Comparison of ENCODE assay signal across 21 cellular contexts in the genomic region with DNA sequence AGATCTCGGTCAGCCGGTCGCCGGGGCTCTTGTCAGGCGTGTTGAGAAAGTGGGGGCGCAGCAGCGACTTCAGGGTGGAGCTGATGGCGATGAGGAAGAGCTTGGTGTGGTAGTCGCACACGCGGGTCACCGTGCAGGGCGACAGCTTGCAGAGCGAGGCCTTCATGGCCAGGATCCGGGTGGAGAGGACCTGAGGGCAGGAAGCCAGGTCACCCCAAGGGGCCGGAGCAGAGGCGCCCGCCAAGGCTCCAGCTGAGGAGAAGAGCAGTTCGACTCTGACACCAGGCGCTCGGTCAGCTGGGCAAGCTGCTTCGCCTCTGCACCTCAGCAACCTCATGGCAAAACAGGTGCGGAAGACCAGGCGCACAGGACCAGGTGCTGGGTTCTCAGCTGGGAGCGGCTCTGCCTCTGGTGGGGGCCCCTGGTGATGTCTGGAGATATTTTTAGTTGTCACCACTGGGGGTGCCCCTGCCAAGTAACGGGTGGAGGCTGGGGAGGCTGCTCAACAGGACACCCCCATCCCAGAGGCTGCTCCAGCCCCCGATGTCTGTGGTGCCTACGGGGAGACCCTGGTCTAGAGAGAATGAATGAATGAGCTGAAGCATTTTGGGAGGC. TPM values are rescaled to one million over a fixed set of nuclear protein-coding genes. Genes with fewer than 3 reads are reported as not detected.
"Had no signal": no experiment of that assay in that cellular context is flagged by ENCODE, and none has a peak within 500 bp of the region (broad histone marks: within the 10 kb centered on the region; RNA-seq: fewer than 3 reads in every experiment).

No MANE protein-coding gene starts in this region.

- H3K4me1 Mint-ChIP-seq: nephron had no signal

- H3K27me3 ChIP-seq: spleen, thyroid gland, uterus had no signal

- H3K4me1 ChIP-seq: thyroid gland had no signal

- H3K36me3 ChIP-seq: uterus had no signal

- ATAC-seq: T-cell had no signal

- H3K9me3 Mint-ChIP-seq: activated CD4-positive, alpha-beta T cell treated with anti-CD3 and anti-CD28 coated beads, Interleukin-2, amount 10 ng/mL, durations not matched to agents 24 days and 14 days; activated naive CD8-positive, alpha-beta T cell treated with anti-CD3 and anti-CD28 coated beads, Interleukin-2, amount 10 ng/mL, durations not matched to agents 7 days and 5 days; activated T-helper 1 cell treated with anti-CD3 and anti-CD28 coated beads, Interleukin-12 subunit alpha, Interleukin-12 subunit beta, Interleukin-2, Interleukin-4 antibody, amounts not matched to agents 30 ng/mL and 10 ng/mL and 1 ng/mL, durations not matched to agents 14 hours and 24 hours and 36 hours; nephron; T-cell had no signal

- H3K27ac Mint-ChIP-seq: activated CD4-positive, alpha-beta T cell treated with anti-CD3 and anti-CD28 coated beads, Interleukin-2, amount 10 ng/mL, durations not matched to agents 24 days and 14 days; activated naive CD8-positive, alpha-beta T cell treated with anti-CD3 and anti-CD28 coated beads, Interleukin-2, amount 10 ng/mL, durations not matched to agents 7 days and 5 days; activated T-helper 1 cell treated with anti-CD3 and anti-CD28 coated beads, Interleukin-12 subunit alpha, Interleukin-12 subunit beta, Interleukin-2, Interleukin-4 antibody, amounts not matched to agents 30 ng/mL and 10 ng/mL and 1 ng/mL, durations not matched to agents 14 hours and 24 hours and 36 hours; nephron had no signal

- H3K9me3 ChIP-seq: spleen, thyroid gland, uterus had no signal

- H3K4me3 ChIP-seq: lung, spleen, thyroid gland, uterus had no signal

- DNase-seq: activated CD4-positive, alpha-beta T cell treated with anti-CD3 and anti-CD28 coated beads, Interleukin-2, amount 10 ng/mL, durations not matched to agents 24 days and 14 days; activated naive CD8-positive, alpha-beta T cell treated with anti-CD3 and anti-CD28 coated beads, Interleukin-2, amount 10 ng/mL, durations not matched to agents 7 days and 5 days; amygdala; erythroblast; foreskin melanocyte; nucleus accumbens; posterior cingulate gyrus; spleen; stimulated activated CD4-positive, alpha-beta T cell treated with anti-CD3 and anti-CD28 coated beads, Interleukin-4, amount 100 ng/mL, for 4 hours; stimulated activated naive CD4-positive, alpha-beta T cell; T-cell; T-helper 9 cell; thyroid gland; uterus had no signal

- H3K27me3 Mint-ChIP-seq: activated CD4-positive, alpha-beta T cell treated with anti-CD3 and anti-CD28 coated beads, Interleukin-2, amount 10 ng/mL, durations not matched to agents 24 days and 14 days; activated naive CD8-positive, alpha-beta T cell treated with anti-CD3 and anti-CD28 coated beads, Interleukin-2, amount 10 ng/mL, durations not matched to agents 7 days and 5 days; T-cell had no signal

- H3K27ac ChIP-seq: spleen, thyroid gland, uterus had no signal

- H3K4me3 Mint-ChIP-seq: activated CD4-positive, alpha-beta T cell treated with anti-CD3 and anti-CD28 coated beads, Interleukin-2, amount 10 ng/mL, durations not matched to agents 24 days and 14 days; activated naive CD8-positive, alpha-beta T cell treated with anti-CD3 and anti-CD28 coated beads, Interleukin-2, amount 10 ng/mL, durations not matched to agents 7 days and 5 days; activated T-helper 1 cell treated with anti-CD3 and anti-CD28 coated beads, Interleukin-12 subunit alpha, Interleukin-12 subunit beta, Interleukin-2, Interleukin-4 antibody, amounts not matched to agents 30 ng/mL and 10 ng/mL and 1 ng/mL, durations not matched to agents 14 hours and 24 hours and 36 hours; nephron; T-cell had no signal

RNA-seq across cellular contexts. Expression of a gene that starts 17.9 kb away (rescaled TPM):
- total RNA-seq: activated CD4-positive, alpha-beta T cell treated with anti-CD3 and anti-CD28 coated beads, Interleukin-2, amount 10 ng/mL, durations not matched to agents 24 days and 14 days; activated naive CD8-positive, alpha-beta T cell treated with anti-CD3 and anti-CD28 coated beads, Interleukin-2, amount 10 ng/mL, durations not matched to agents 7 days and 5 days; activated T-helper 1 cell treated with anti-CD3 and anti-CD28 coated beads, Interleukin-12 subunit alpha, Interleukin-12 subunit beta, Interleukin-2, Interleukin-4 antibody, amounts not matched to agents 30 ng/mL and 10 ng/mL and 1 ng/mL, durations not matched to agents 14 hours and 24 hours and 36 hours; dermis microvascular lymphatic vessel endothelial cell; lung; renal cortical epithelial cell; spleen; subcutaneous adipose tissue; T-cell; thyroid gland; uterus had no signal
- polyA plus RNA-seq: keratinocyte, lung, spleen had no signal

RNA-seq across cellular contexts. Expression of a gene that starts 23.3 kb away (rescaled TPM):
- total RNA-seq: activated CD4-positive, alpha-beta T cell treated with anti-CD3 and anti-CD28 coated beads, Interleukin-2, amount 10 ng/mL, durations not matched to agents 24 days and 14 days; activated naive CD8-positive, alpha-beta T cell treated with anti-CD3 and anti-CD28 coated beads, Interleukin-2, amount 10 ng/mL, durations not matched to agents 7 days and 5 days; activated T-helper 1 cell treated with anti-CD3 and anti-CD28 coated beads, Interleukin-12 subunit alpha, Interleukin-12 subunit beta, Interleukin-2, Interleukin-4 antibody, amounts not matched to agents 30 ng/mL and 10 ng/mL and 1 ng/mL, durations not matched to agents 14 hours and 24 hours and 36 hours; dermis microvascular lymphatic vessel endothelial cell; renal cortical epithelial cell had no signal
- polyA plus RNA-seq: keratinocyte had no signal

RNA-seq across cellular contexts. Expression of a gene that starts 34.6 kb away (rescaled TPM):
- total RNA-seq: activated CD4-positive, alpha-beta T cell treated with anti-CD3 and anti-CD28 coated beads, Interleukin-2, amount 10 ng/mL, durations not matched to agents 24 days and 14 days; activated naive CD8-positive, alpha-beta T cell treated with anti-CD3 and anti-CD28 coated beads, Interleukin-2, amount 10 ng/mL, durations not matched to agents 7 days and 5 days; activated T-helper 1 cell treated with anti-CD3 and anti-CD28 coated beads, Interleukin-12 subunit alpha, Interleukin-12 subunit beta, Interleukin-2, Interleukin-4 antibody, amounts not matched to agents 30 ng/mL and 10 ng/mL and 1 ng/mL, durations not matched to agents 14 hours and 24 hours and 36 hours; dermis microvascular lymphatic vessel endothelial cell; renal cortical epithelial cell; subcutaneous adipose tissue; thyroid gland had no signal
- polyA plus RNA-seq: keratinocyte had no signal
